ENCODE assay signal across 8 cellular contexts in the genomic region with DNA sequence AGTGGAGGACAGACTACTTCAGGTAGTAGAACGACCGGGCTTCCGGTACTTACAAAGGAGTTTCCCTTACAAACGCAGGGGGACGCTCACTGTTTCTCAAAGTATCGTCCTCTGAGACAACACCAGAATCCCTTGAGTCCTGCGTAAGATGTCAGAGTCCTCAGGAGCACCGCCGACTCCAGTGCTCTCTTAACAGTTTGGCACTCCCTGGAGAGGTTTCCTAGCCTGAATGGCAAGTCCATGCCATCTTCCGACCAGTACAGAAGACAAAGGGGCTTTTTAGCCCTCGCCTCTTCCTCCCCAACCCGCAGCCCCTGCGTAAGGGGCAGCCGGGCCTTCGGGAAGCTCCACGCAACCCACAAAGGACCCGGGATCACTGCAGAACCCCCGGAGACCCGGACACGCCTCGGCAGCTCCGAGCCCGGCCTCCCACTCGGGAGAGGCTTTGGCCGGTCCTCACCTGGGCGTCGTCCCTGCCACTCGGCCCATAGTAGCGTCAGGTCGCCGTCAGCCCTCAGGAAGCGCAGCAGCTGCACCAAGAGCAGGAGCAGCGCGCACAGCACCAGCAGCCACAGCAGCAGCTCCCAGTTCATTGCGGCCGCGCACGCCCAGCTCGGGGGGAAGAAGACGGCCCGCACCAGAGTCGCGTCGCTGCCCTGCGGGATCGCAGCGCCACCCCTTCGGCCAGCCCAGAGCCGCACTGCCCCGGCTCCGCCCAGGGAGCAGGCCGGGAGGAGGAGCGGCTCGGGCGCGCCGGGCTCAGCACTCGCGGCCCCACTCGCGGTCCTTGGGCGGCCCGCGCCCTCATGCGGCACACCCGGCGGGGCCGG. TPM values are rescaled to one million over a fixed set of nuclear protein-coding genes. Genes with fewer than 3 reads are reported as not detected.
A peak's percentile ranks its signal among the peaks of the same experiment; 100 is the strongest.
DNase-seq lines count a peak whose midpoint lies in the region; ATAC-seq and TF ChIP-seq lines count a peak whose summit lies in the region.

A gene with protein sequence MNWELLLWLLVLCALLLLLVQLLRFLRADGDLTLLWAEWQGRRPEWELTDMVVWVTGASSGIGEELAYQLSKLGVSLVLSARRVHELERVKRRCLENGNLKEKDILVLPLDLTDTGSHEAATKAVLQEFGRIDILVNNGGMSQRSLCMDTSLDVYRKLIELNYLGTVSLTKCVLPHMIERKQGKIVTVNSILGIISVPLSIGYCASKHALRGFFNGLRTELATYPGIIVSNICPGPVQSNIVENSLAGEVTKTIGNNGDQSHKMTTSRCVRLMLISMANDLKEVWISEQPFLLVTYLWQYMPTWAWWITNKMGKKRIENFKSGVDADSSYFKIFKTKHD (minus strand): TSS at position 682 of the 830 bp plus-strand sequence. CDS start 89 bp downstream, at position 593.

- WGBS in upper lobe of left lung, 2 donors: 0% methylated on average over 10 to 55 of the region's 68 CpGs

- H3K79me2 ChIP-seq in Loucy (ENCODE audit: insufficient read depth, low read length) (peaks cover 50% of the 10 kb centered on the region), SU-DHL-6 (ENCODE audit: insufficient read depth, low read length) (peaks cover 13% of the 10 kb centered on the region)

- H3K36me3 ChIP-seq in H7 (replicated peaks; ENCODE audit: control insufficient read depth, insufficient read depth, low read length) (no peaks in the 10 kb centered on the region), Loucy (ENCODE audit: insufficient read depth, low read length) (no peaks in the 10 kb centered on the region), SU-DHL-6 (ENCODE audit: low read length) (no peaks in the 10 kb centered on the region), upper lobe of left lung (no peaks in the 10 kb centered on the region)

- peak within 1 kb of the TSS; percentile 96 for H3K9ac ChIP-seq in Loucy (ENCODE audit: low read depth, low read length, poor library complexity, severe bottlenecking)
- peak within 1 kb of the TSS; percentile 86 for H3K9ac ChIP-seq in SU-DHL-6 (ENCODE audit: low read length)

- H3K9me3 ChIP-seq in Loucy (ENCODE audit: insufficient read depth, low read depth, low read length) (no peaks in the 10 kb centered on the region), SU-DHL-6 (ENCODE audit: insufficient read depth, low read length) (no peaks in the 10 kb centered on the region), upper lobe of left lung (no peaks in the 10 kb centered on the region)

- H2AFZ ChIP-seq in Loucy (ENCODE audit: low read length) (peak within 1 kb of the TSS; percentile 88), SU-DHL-6 (ENCODE audit: low read depth, low read length, severe bottlenecking) (peak within 1 kb of the TSS; percentile 95)

- H3K9me2 ChIP-seq in Loucy (replicated peaks; ENCODE audit: low read depth, low read length): no peaks in the 10 kb centered on the region
- H3K9me2 ChIP-seq in SU-DHL-6 (replicated peaks; ENCODE audit: insufficient read depth, low read length): no peaks in the 10 kb centered on the region

- intact Hi-C loops in cardiac septum (cut with DNase I): loop anchor here (2.0 to 10.0 kb wide), 4 partner anchors 74 to 680 kb away; a partner anchor contains a TSS
- intact Hi-C loops in posterior cingulate gyrus (cut with DNase I): loop anchor here (1.0 to 2.0 kb wide), 3 partner anchors 74 to 200 kb away; a partner anchor contains a TSS

- H3K4me1 ChIP-seq in Loucy (ENCODE audit: insufficient read depth, low read length, poor library complexity, severe bottlenecking): peaks cover 30% of the 10 kb centered on the region
- peaks cover 12 to 40% (median 20%) of the 10 kb centered on the region in 4 donors for H3K4me1 ChIP-seq in upper lobe of left lung

- peak within 1 kb of the TSS; percentile 79 for H3K4me3 ChIP-seq in H7 (ENCODE audit: insufficient read depth, low read depth, low read length)
- peak within 1 kb of the TSS; percentile 83 for H3K4me3 ChIP-seq in Loucy (ENCODE audit: low read length, poor library complexity, severe bottlenecking)
- peak within 1 kb of the TSS; percentile 67 for H3K4me3 ChIP-seq in SU-DHL-6 (ENCODE audit: insufficient read depth, low read length, poor library complexity, severe bottlenecking)
- H3K4me3 ChIP-seq in upper lobe of left lung: peak within 1 kb of the TSS; percentile 60 to 86 (median 70)

- peak within 1 kb of the TSS; percentile 85 for H3K4me2 ChIP-seq in Loucy (ENCODE audit: low read depth, low read length, poor library complexity, severe bottlenecking)
- H3K4me2 ChIP-seq in SU-DHL-6 (ENCODE audit: low read depth, low read length, poor library complexity, severe bottlenecking): peak within 1 kb of the TSS; percentile 92

- H4K20me1 ChIP-seq in Loucy (ENCODE audit: insufficient read depth, low read length, poor library complexity, severe bottlenecking): peaks cover 7% of the 10 kb centered on the region
- H4K20me1 ChIP-seq in SU-DHL-6 (ENCODE audit: low read depth, low read length): no peaks in the 10 kb centered on the region

- DNase-seq in GM04504 (ENCODE audit: low read depth) (peak; percentile 70), H7 (peak; percentile 90), cardiac septum (ENCODE audit: low spot score) (peak; percentile 95), posterior cingulate gyrus (peak; percentile 69 to 97 (median 82)), upper lobe of left lung (peak; percentile 94 to 96)
- peak; percentile 15 for DNase-seq in activated naive CD8-positive, alpha-beta T cell treated with anti-CD3 and anti-CD28 coated beads, Interleukin-2, amount 50 U/mL, for 16 hours (ENCODE audit: low read depth, low spot score)

- H3F3A ChIP-seq in Loucy (ENCODE audit: low read depth): no peaks in the 10 kb centered on the region
- peaks cover 7% of the 10 kb centered on the region for H3F3A ChIP-seq in SU-DHL-6 (ENCODE audit: insufficient read depth)

- TF ChIP-seq CTCF in Loucy (conservative IDR thresholded peaks at IDR 0.05; ENCODE audit: low read length) (peak; percentile 56), SU-DHL-6 (IDR thresholded peaks at IDR 0.05; ENCODE audit: insufficient read depth, low read length, poor library complexity, severe bottlenecking) (peak; percentile 52), upper lobe of left lung (IDR thresholded peaks at IDR 0.05) (peak in 5 of 6 experiments; percentile 37 to 81 (median 61))

- TF ChIP-seq EP300 in upper lobe of left lung (IDR thresholded peaks at IDR 0.05): peak in 1 of 4 donors; percentile 44

- TF ChIP-seq POLR2A in upper lobe of left lung (IDR thresholded peaks at IDR 0.05): peak in 3 of 4 donors; percentile 60 to 80 (median 78)

- H3K27ac ChIP-seq in SU-DHL-6 (ENCODE audit: low read depth, low read length): peak within 1 kb of the TSS; percentile 66
- peak within 1 kb of the TSS; percentile 84 to 99 (median 94) for H3K27ac ChIP-seq in upper lobe of left lung

- peak; percentile 97 to 99 for ATAC-seq in upper lobe of left lung (ENCODE audit: low FRiP score in 2 of 2)

- H3K27me3 ChIP-seq in H7 (ENCODE audit: control insufficient read depth, insufficient read depth, low read length) (no peaks in the 10 kb centered on the region; the same call in 1 of the 2 replicates), Loucy (ENCODE audit: insufficient read depth, low read length, poor library complexity, severe bottlenecking) (no peaks in the 10 kb centered on the region), SU-DHL-6 (ENCODE audit: low read length) (no peaks in the 10 kb centered on the region), upper lobe of left lung (no peaks in the 10 kb centered on the region)

RNA-seq across cellular contexts. Expression of the gene that starts here (rescaled TPM):
- 24.0 and 40.0 TPM in 2 replicates for total RNA-seq in H7 (2014; rRNA removed; shearing (Covaris generic))
- 36.8 TPM for total RNA-seq in cardiac septum
- total RNA-seq in upper lobe of left lung: 100 to 1,000 TPM in 1 of 6 donors, 10 to 100 TPM in 5; 52.4 to 116 (median 89.0) TPM

Comparison
In these comparisons a context has a peak if more than half of its experiments do, and no peak if none do; other contexts are left out.
1. Peak in every context shown above with its lines: DNase-seq, ATAC-seq, H3K4me3 ChIP-seq and H3K27ac ChIP-seq.
2. DNase-seq: peak in every context shown above with its lines; median percentile 95 in cardiac septum; 95 in upper lobe of left lung; 90 in H7; 82 in posterior cingulate gyrus; 70 in GM04504; 15 in activated naive CD8-positive, alpha-beta T cell treated with anti-CD3 and anti-CD28 coated beads, Interleukin-2, amount 50 U/mL, for 16 hours.